8 cellular contexts compared by ENCODE assay signal in the genomic region with DNA sequence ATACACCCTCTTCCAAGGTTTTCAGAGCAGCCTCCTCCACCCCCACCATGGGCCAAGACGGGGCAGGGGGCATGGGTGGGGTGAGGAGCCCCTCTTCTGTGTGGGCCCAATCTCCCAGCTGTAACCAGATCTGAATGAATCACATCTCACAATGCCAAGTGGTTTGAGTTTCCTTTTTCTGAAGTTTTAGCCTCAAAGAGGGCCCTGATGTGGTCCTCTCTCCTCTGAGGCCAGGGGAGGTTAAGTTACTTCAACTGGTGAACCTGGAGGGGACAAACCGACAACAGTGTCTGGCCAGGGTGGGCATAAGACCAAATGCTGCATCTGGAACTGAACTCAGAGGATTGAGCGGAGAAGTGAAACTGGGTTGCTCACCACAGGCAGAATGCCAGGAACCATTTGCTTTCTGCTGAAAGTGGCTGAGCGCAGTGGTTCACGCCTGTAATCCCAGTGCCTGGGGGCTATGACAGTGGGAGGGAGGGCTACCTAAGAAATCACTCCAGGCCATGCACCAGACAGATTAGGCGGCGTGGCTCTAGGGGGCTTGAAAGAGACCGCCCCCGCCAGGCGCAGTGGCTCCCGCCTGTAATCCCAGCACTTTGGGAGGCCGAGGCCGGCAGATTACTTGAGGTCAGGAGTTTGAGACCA. TPM values are rescaled to one million over a fixed set of nuclear protein-coding genes. Genes with fewer than 3 reads are reported as not detected.
DNase-seq lines count a peak whose midpoint lies in the region; ATAC-seq, FAIRE-seq and TF ChIP-seq lines count a peak whose summit lies in the region.

No MANE protein-coding gene starts in this region.

- peak overlapping the region; percentile 80 for H3K4me3 Mint-ChIP-seq in memory B cell

- H3K27ac ChIP-seq in body of pancreas (peak overlapping the region in 2 of 4 donors; percentile 37 to 73), kidney (ENCODE audit: low read depth in 2 of 2, low read length in 2 of 2) (peak overlapping the region in 1 of 2 donors; percentile 66)

- peaks cover 13% of the 10 kb centered on the region for H3K4me1 Mint-ChIP-seq in memory B cell

- WGBS in body of pancreas, 2 donors = 76 to 81% methylated on average over 11 to 13 of the region's 13 CpGs

- H3K36me3 ChIP-seq in body of pancreas (replicated peaks in 1 of 2; ENCODE audit: insufficient read depth in 1 of 2, low read depth in 2 of 2) = no peaks in the 10 kb centered on the region
- H3K36me3 ChIP-seq in kidney (ENCODE audit: control insufficient read depth in 1 of 2, insufficient read depth in 2 of 2, low read length in 2 of 2) = no peaks in the 10 kb centered on the region

- intact Hi-C loops in body of pancreas (cut with DNase I) = no loop called here
- intact Hi-C loops in kidney (cut with DNase I) = no loop called here

- H3K4me1 ChIP-seq in body of pancreas = peaks cover 8% of the 10 kb centered on the region
- H3K4me1 ChIP-seq in kidney (ENCODE audit: control insufficient read depth in 1 of 2, insufficient read depth in 1 of 2, low read depth in 1 of 2, low read length in 2 of 2) = peaks cover 0 to 3% of the 10 kb centered on the region in 2 donors

- H3K9ac ChIP-seq in kidney (ENCODE audit: low read length in 2 of 2) = no peak overlapping the region

- H3K4me3 ChIP-seq in body of pancreas (no peak overlapping the region), kidney (ENCODE audit: low read length in 2 of 2) (no peak overlapping the region)

- FAIRE-seq in kidney (lab: Jason Lieb, UNC) = no peak

- H3K27me3 ChIP-seq in body of pancreas = no peaks in the 10 kb centered on the region

- no peaks in the 10 kb centered on the region for H3K36me3 Mint-ChIP-seq in memory B cell

- H3K9me3 ChIP-seq in body of pancreas (no peaks in the 10 kb centered on the region), kidney (ENCODE audit: control insufficient read depth in 1 of 2, low read length in 2 of 2) (no peaks in the 10 kb centered on the region)

- peak overlapping the region; percentile 84 for H3K27ac Mint-ChIP-seq in memory B cell

- H3K9me3 Mint-ChIP-seq in memory B cell = peaks cover 3% of the 10 kb centered on the region

- peaks cover 11% of the 10 kb centered on the region for H3K27me3 Mint-ChIP-seq in memory B cell

- ATAC-seq in body of pancreas = no peak
- peak; percentile 33 for ATAC-seq in memory B cell (ENCODE audit: low read depth)

- no peak for TF ChIP-seq CTCF in body of pancreas (IDR thresholded peaks at IDR 0.05)
- no peak for TF ChIP-seq CTCF in kidney (IDR thresholded peaks at IDR 0.05; ENCODE audit: borderline replicate concordance, extremely low read depth, insufficient read depth)

- TF ChIP-seq POLR2A in body of pancreas (IDR thresholded peaks at IDR 0.05) = no peak

- DNase-seq in CD1c-positive myeloid dendritic cell (ENCODE audit: extremely low spot score) (peak; percentile 88), NCI-H460 (ENCODE audit: extremely low read depth, low read depth) (peak; percentile 37), body of pancreas (peak; percentile 14 to 62 (median 25)), memory B cell (ENCODE audit: low spot score in 2 of 2) (peak; percentile 7 to 21), ureter (ENCODE audit: low spot score) (peak; percentile 58), NCI-H526 treated with DMSO at 0.1 percent for 48 hours (lab: John Stamatoyannopoulos, UW) (no peak), HT-29 (ENCODE audit: low spot score) (no peak), kidney (no peak)

RNA-seq across cellular contexts. Expression of gene IRGC, which starts 15.4 kb away (rescaled TPM):
- total RNA-seq in NCI-H460 (2014; rRNA removed; shearing (Covaris generic)) = not detected in 2 replicates
- not detected in 2 replicates for polyA plus RNA-seq in NCI-H460 (2014; cell fraction: nucleus; rRNA removed)
- not detected for total RNA-seq in body of pancreas
- not detected for total RNA-seq in ureter
- total RNA-seq in HT-29 (2014; rRNA removed; shearing (Covaris generic)) = 0.08 TPM in 1 of 2 replicates, not detected in the other
- total RNA-seq in kidney = not detected
- polyA plus RNA-seq in kidney (ENCODE audit: insufficient read depth, low read depth, low replicate concordance) = not detected

RNA-seq across cellular contexts. Expression of gene PLAUR, which starts 30.5 kb away (rescaled TPM):
- total RNA-seq in NCI-H460 (2014; rRNA removed; shearing (Covaris generic)) = 153 and 174 TPM in 2 replicates
- 49.3 and 55.6 TPM in 2 replicates for polyA plus RNA-seq in NCI-H460 (2014; cell fraction: nucleus; rRNA removed)
- 10 to 100 TPM in 1 of 2 donors, 1 to 10 TPM in 1; 5.4 to 25.4 TPM for total RNA-seq in body of pancreas
- total RNA-seq in ureter = 9.6 TPM
- 174 and 190 TPM in 2 replicates for total RNA-seq in HT-29 (2014; rRNA removed; shearing (Covaris generic))
- 17.0 TPM for total RNA-seq in kidney
- polyA plus RNA-seq in kidney (ENCODE audit: insufficient read depth, low read depth, low replicate concordance) = 3.9 TPM

RNA-seq across cellular contexts. Expression of gene SMG9, which starts 54.3 kb away (rescaled TPM):
- total RNA-seq in NCI-H460 (2014; rRNA removed; shearing (Covaris generic)) = 20.9 and 21.8 TPM in 2 replicates
- polyA plus RNA-seq in NCI-H460 (2014; cell fraction: nucleus; rRNA removed) = 35.9 and 46.5 TPM in 2 replicates
- 10 to 100 TPM in 1 of 2 donors, 1 to 10 TPM in 1; 8.3 to 52.1 TPM for total RNA-seq in body of pancreas
- 60.6 TPM for total RNA-seq in ureter
- 89.4 and 99.7 TPM in 2 replicates for total RNA-seq in HT-29 (2014; rRNA removed; shearing (Covaris generic))
- 34.6 TPM for total RNA-seq in kidney
- 25.1 TPM for polyA plus RNA-seq in kidney (ENCODE audit: insufficient read depth, low read depth, low replicate concordance)

Comparison
In these comparisons a context has a peak if more than half of its experiments do, and no peak if none do; other contexts are left out.
1. DNase-seq: peak in CD1c-positive myeloid dendritic cell (single experiment), NCI-H460 (single experiment), body of pancreas (4 of 4), memory B cell (2 of 2) and ureter (single experiment); none in NCI-H526 treated with DMSO at 0.1 percent for 48 hours (single experiment), HT-29 (single experiment) and kidney (single experiment).